35 cellular contexts compared by ENCODE assay signal in genomic region chr4:141957416-141957815, GRCh38.
"Had no signal": no experiment of that assay in that cellular context is flagged by ENCODE, and none has a peak within 500 bp of the region (broad histone marks: within the 10 kb centered on the region; RNA-seq: fewer than 3 reads in every experiment).

No MANE protein-coding gene starts in this region.

- H3K36me3 Mint-ChIP-seq: activated CD4-positive, alpha-beta memory T cell treated with anti-CD3 and anti-CD28 coated beads for 36 hours; activated naive CD4-positive, alpha-beta T cell treated with anti-CD3 and anti-CD28 coated beads, Interleukin-2, amount 10 ng/mL, durations not matched to agents 7 days and 5 days; activated naive CD8-positive, alpha-beta T cell; brain had no signal

- ATAC-seq: activated naive CD8-positive, alpha-beta T cell treated with anti-CD3 and anti-CD28 coated beads, Interleukin-2, amount 50 U/mL, for 24 hours had no signal

- DNase-seq: activated B cell treated with CpG ODN at 0.5 μM for 24 hours; activated CD4-positive, alpha-beta memory T cell treated with anti-CD3 and anti-CD28 coated beads for 36 hours; activated CD4-positive, alpha-beta T cell treated with anti-CD3 and anti-CD28 coated beads for 4 hours; activated CD4-positive, alpha-beta T cell treated with anti-CD3 and anti-CD28 coated beads, Interleukin-2, amount 50 U/mL, for 1 hour; activated CD4-positive, CD25-positive, alpha-beta regulatory T cell treated with anti-CD3 and anti-CD28 coated beads, Interleukin-2, amount 50 U/mL, for 72 hours; activated CD8-positive, alpha-beta memory T cell treated with anti-CD3 and anti-CD28 coated beads, Interleukin-2, amount 50 U/mL, for 4 hours; activated effector memory CD4-positive, alpha-beta T cell treated with Interleukin-2 at 50 U/mL for 16 hours; activated naive CD4-positive, alpha-beta T cell treated with anti-CD3 and anti-CD28 coated beads, Interleukin-2, amount 10 ng/mL, durations not matched to agents 7 days and 5 days; activated naive CD8-positive, alpha-beta T cell treated with anti-CD3 and anti-CD28 coated beads, Interleukin-2, amount 50 U/mL, for 24 hours; activated T-cell treated with anti-CD3 and anti-CD28 coated beads for 4 hours; activated T-cell treated with anti-CD3 and anti-CD28 coated beads, Interleukin-2, amount 50 U/mL, for 48 hours; anterior cingulate cortex; caudate nucleus; cerebellar nuclear complex; NCI-H1105; NCI-H1436; NCI-H1694; NCI-H1930; NCI-H2081 treated with DMSO at 0.1 percent for 48 hours; NCI-H226; NCI-H446 treated with DMSO at 0.1 percent for 48 hours; NCI-H524; NCI-H69; Peyer's patch; RPMI8226; SHP77 treated with DMSO at 0.1 percent for 48 hours; SW 1271; T-helper 1 cell; T-helper 2 cell; T-helper 9 cell had no signal

- H3K36me3 ChIP-seq: Peyer's patch, SJSA1 had no signal

- H3K4me3 Mint-ChIP-seq: activated B cell treated with CpG ODN at 0.5 μM for 24 hours; activated CD4-positive, alpha-beta memory T cell treated with anti-CD3 and anti-CD28 coated beads for 36 hours; activated naive CD4-positive, alpha-beta T cell treated with anti-CD3 and anti-CD28 coated beads, Interleukin-2, amount 10 ng/mL, durations not matched to agents 7 days and 5 days; activated naive CD8-positive, alpha-beta T cell; activated naive CD8-positive, alpha-beta T cell treated with anti-CD3 and anti-CD28 coated beads, Interleukin-2, amount 50 U/mL, for 24 hours; brain had no signal

- H3K9me3 ChIP-seq: Peyer's patch, SJSA1 had no signal

- FAIRE-seq: bronchial epithelial cell had no signal

- H3K27me3 ChIP-seq: Peyer's patch, SJSA1 had no signal

- H3K9me3 Mint-ChIP-seq: activated B cell treated with CpG ODN at 0.5 μM for 24 hours; activated CD4-positive, alpha-beta memory T cell treated with anti-CD3 and anti-CD28 coated beads for 36 hours; activated naive CD4-positive, alpha-beta T cell treated with anti-CD3 and anti-CD28 coated beads, Interleukin-2, amount 10 ng/mL, durations not matched to agents 7 days and 5 days; activated naive CD8-positive, alpha-beta T cell treated with anti-CD3 and anti-CD28 coated beads, Interleukin-2, amount 50 U/mL, for 24 hours; brain had no signal

- H3K27ac ChIP-seq: Peyer's patch, SJSA1, VCaP had no signal

- H3K27ac Mint-ChIP-seq: activated B cell treated with CpG ODN at 0.5 μM for 24 hours; activated CD4-positive, alpha-beta memory T cell treated with anti-CD3 and anti-CD28 coated beads for 36 hours; activated naive CD4-positive, alpha-beta T cell treated with anti-CD3 and anti-CD28 coated beads, Interleukin-2, amount 10 ng/mL, durations not matched to agents 7 days and 5 days; activated naive CD8-positive, alpha-beta T cell; activated naive CD8-positive, alpha-beta T cell treated with anti-CD3 and anti-CD28 coated beads, Interleukin-2, amount 50 U/mL, for 24 hours; brain had no signal

- H3K4me1 Mint-ChIP-seq: activated B cell treated with CpG ODN at 0.5 μM for 24 hours; activated naive CD4-positive, alpha-beta T cell treated with anti-CD3 and anti-CD28 coated beads, Interleukin-2, amount 10 ng/mL, durations not matched to agents 7 days and 5 days; activated naive CD8-positive, alpha-beta T cell treated with anti-CD3 and anti-CD28 coated beads, Interleukin-2, amount 50 U/mL, for 24 hours; brain had no signal

- H3K27me3 Mint-ChIP-seq: activated B cell treated with CpG ODN at 0.5 μM for 24 hours; activated naive CD8-positive, alpha-beta T cell treated with anti-CD3 and anti-CD28 coated beads, Interleukin-2, amount 50 U/mL, for 24 hours; brain had no signal

- H3K4me1 ChIP-seq: Peyer's patch, SJSA1 had no signal

- H3K4me3 ChIP-seq: Peyer's patch, SJSA1 had no signal
